12 cellular contexts compared by ENCODE assay signal in genomic region chr5:95812100-95812472, GRCh38. TPM values are rescaled to one million over a fixed set of nuclear protein-coding genes. Genes with fewer than 3 reads are reported as not detected.
DNase-seq lines count a peak whose midpoint lies in the region; ATAC-seq and TF ChIP-seq lines count a peak whose summit lies in the region.
"Had no signal": no experiment of that assay in that cellular context is flagged by ENCODE, and none has a peak within 500 bp of the region (broad histone marks: within the 10 kb centered on the region; RNA-seq: fewer than 3 reads in every experiment).

No MANE protein-coding gene starts in this region.

- H3K27me3 ChIP-seq in AG04450 (ENCODE audit: control insufficient read depth, insufficient read depth, low read length) (no peaks in the 10 kb centered on the region), body of pancreas (no peaks in the 10 kb centered on the region)

- H3K27ac ChIP-seq in AG04450 (ENCODE audit: low read depth, low read length) (peak overlapping the region; percentile 31), body of pancreas (no peak overlapping the region), mesodermal cell (ENCODE audit: low read depth, low read length, severe bottlenecking) (peak overlapping the region; percentile 61)

- H3K4me3 ChIP-seq in AG04450 (ENCODE audit: low read depth, low read length) (no peak overlapping the region), body of pancreas (no peak overlapping the region), mesodermal cell (ENCODE audit: extremely low read depth, insufficient read depth, low read length, poor library complexity, severe bottlenecking) (no peak overlapping the region)

- TF ChIP-seq POLR2A in body of pancreas (IDR thresholded peaks at IDR 0.05), result no peak

- no peaks in the 10 kb centered on the region for H3K9me3 ChIP-seq in AG04450 (ENCODE audit: control insufficient read depth, insufficient read depth, low read length)
- no peaks in the 10 kb centered on the region for H3K9me3 ChIP-seq in body of pancreas
- no peaks in the 10 kb centered on the region for H3K9me3 ChIP-seq in mesodermal cell (ENCODE audit: control insufficient read depth, low read length)

- H3K4me1 ChIP-seq in body of pancreas, result peaks cover 29% of the 10 kb centered on the region
- peaks cover 36% of the 10 kb centered on the region for H3K4me1 ChIP-seq in mesodermal cell (ENCODE audit: control insufficient read depth, insufficient read depth, low read length, poor library complexity, severe bottlenecking)

- H3K36me3 ChIP-seq in body of pancreas (replicated peaks in 1 of 2; ENCODE audit: insufficient read depth in 1 of 2, low read depth in 2 of 2), result no peaks in the 10 kb centered on the region
- peaks cover 45% of the 10 kb centered on the region for H3K36me3 ChIP-seq in mesodermal cell (ENCODE audit: control insufficient read depth, insufficient read depth, low read length)

- CTCF ChIA-PET in AG04450 (lab: Charles Lee), result interaction anchor here (3.3 kb wide), 1 partner anchor 31 kb away, joined by 13 read pairs; no protein-coding TSS in a partner anchor

- TF ChIP-seq CTCF in AG04450 (IDR thresholded peaks at IDR 0.05; ENCODE audit: low read depth, low read length), result no peak
- no peak for TF ChIP-seq CTCF in body of pancreas (IDR thresholded peaks at IDR 0.05)

- DNase-seq in AG04450 (ENCODE audit: low read depth, low spot score) (no peak), body of pancreas (no peak), NCI-H1694 (lab: John Stamatoyannopoulos, UW) (no peak), inferior parietal cortex (ENCODE audit: extremely low spot score) (no peak)
- DNase-seq: DMS53, NCI-H1417 treated with DMSO at 0.1 percent for 48 hours, occipital lobe, SIG-M5 had no signal

- POLR2A ChIA-PET in AG04450 (lab: Yijun Ruan, JAX), result interaction anchor here (1.2 kb wide), 1 partner anchor 11 kb away, joined by 5 read pairs; the partner anchor contains the start of gene GLRX

- 72 to 74% methylated on average over 6 of the region's 6 CpGs for WGBS in body of pancreas, 2 donors
- WGBS in mesodermal cell (ENCODE audit: insufficient coverage in 2 of 2), 2 experiments, result 52% methylated on average over 6 of the region's 6 CpGs

- ATAC-seq in HG02678 (IDR thresholded peaks at IDR 0.05; ENCODE audit: unreplicated experiment), result peak; percentile 41
- ATAC-seq in body of pancreas, result peak; percentile 38
- ATAC-seq in HG03025 (IDR thresholded peaks at IDR 0.05; ENCODE audit: low FRiP score, unreplicated experiment), result no peak
- no peak for ATAC-seq in GM21576 (IDR thresholded peaks at IDR 0.05; ENCODE audit: unreplicated experiment)

- intact Hi-C loops in body of pancreas (cut with DNase I), result no loop called here

RNA-seq across cellular contexts. Expression of gene GLRX, which starts 10.4 kb away (rescaled TPM):
- polyA plus RNA-seq in AG04450 (2011; rRNA removed), result 233 and 306 TPM in 2 replicates
- polyA minus RNA-seq in AG04450 (2011; rRNA and poly(A)+ RNA removed), result 94.4 and 134 TPM in 2 replicates
- 10 to 100 TPM in 1 of 2 donors, 1 to 10 TPM in 1; 8.6 to 17.6 TPM for total RNA-seq in body of pancreas
- polyA plus RNA-seq in mesodermal cell (2013, experiment 1 of 2), result 80.8 TPM
- 81.5 TPM for polyA plus RNA-seq in mesodermal cell (2013, experiment 2 of 2)

Comparison
In these comparisons a context has a peak if more than half of its experiments do, and no peak if none do; other contexts are left out.
1. H3K27ac ChIP-seq: peak in AG04450 (single experiment) and mesodermal cell (single experiment); none in body of pancreas (0 of 4).
2. ATAC-seq: peak in HG02678 (single experiment) and body of pancreas (single experiment); none in HG03025 (single experiment) and GM21576 (single experiment).